In genomic region chr7:923108-924041, GRCh38 we compare ENCODE assay signal across 8 cellular contexts. TPM values are rescaled to one million over a fixed set of nuclear protein-coding genes. Genes with fewer than 3 reads are reported as not detected.
A peak's percentile ranks its signal among the peaks of the same experiment; 100 is the strongest.
DNase-seq lines count a peak whose midpoint lies in the region; ATAC-seq and TF ChIP-seq lines count a peak whose summit lies in the region.

No MANE protein-coding gene starts in this region.

- no peak for TF ChIP-seq CTCF in thoracic aorta (IDR thresholded peaks at IDR 0.05)

- H3K27me3 ChIP-seq in Karpas-422 (ENCODE audit: low read length), result no peaks in the 10 kb centered on the region
- no peaks in the 10 kb centered on the region for H3K27me3 ChIP-seq in effector memory CD4-positive, alpha-beta T cell (replicated peaks; ENCODE audit: control insufficient read depth, insufficient read depth, low read length, poor library complexity, severe bottlenecking)
- H3K27me3 ChIP-seq in thoracic aorta (replicated peaks; ENCODE audit: insufficient read depth), result no peaks in the 10 kb centered on the region

- H3K4me1 ChIP-seq in Karpas-422 (ENCODE audit: low read length) (peaks cover 16% of the 10 kb centered on the region), thoracic aorta (ENCODE audit: control insufficient read depth in 1 of 2, low read depth in 2 of 2) (peaks cover 3 to 14% of the 10 kb centered on the region in 2 donors)
- peaks cover 31% of the 10 kb centered on the region for H3K4me1 ChIP-seq in effector memory CD4-positive, alpha-beta T cell (ENCODE audit: control insufficient read depth, insufficient read depth, low read length, poor library complexity, severe bottlenecking)

- H3K36me3 Mint-ChIP-seq in natural killer cell treated with Interleukin-12 subunit alpha and Interleukin-12 subunit beta and Interleukin-15 and Interleukin-18, amount 100 ng/mL, for 72 hours, result no peaks in the 10 kb centered on the region

- peaks cover 33 to 50% of the 10 kb centered on the region in 2 donors for H3K4me1 Mint-ChIP-seq in natural killer cell treated with Interleukin-12 subunit alpha and Interleukin-12 subunit beta and Interleukin-15 and Interleukin-18, amount 100 ng/mL, for 72 hours (ENCODE audit: low read depth in 2 of 2)

- peaks cover 3% of the 10 kb centered on the region for H3K9me3 Mint-ChIP-seq in natural killer cell treated with Interleukin-12 subunit alpha and Interleukin-12 subunit beta and Interleukin-15 and Interleukin-18, amount 100 ng/mL, for 72 hours

- no peaks in the 10 kb centered on the region for H3K27me3 Mint-ChIP-seq in natural killer cell treated with Interleukin-12 subunit alpha and Interleukin-12 subunit beta and Interleukin-15 and Interleukin-18, amount 100 ng/mL, for 72 hours

- peak overlapping the region; percentile 71; the same call in 1 of the 2 replicates for H2AFZ ChIP-seq in Karpas-422 (ENCODE audit: low read length)

- H3K27ac ChIP-seq in Karpas-422 (ENCODE audit: low read length) (no peak overlapping the region), thoracic aorta (no peak overlapping the region)
- peak overlapping the region; percentile 88 for H3K27ac ChIP-seq in effector memory CD4-positive, alpha-beta T cell (ENCODE audit: insufficient read depth, low read length, poor library complexity, severe bottlenecking)

- peak overlapping the region; percentile 74 to 96 for H3K27ac Mint-ChIP-seq in natural killer cell treated with Interleukin-12 subunit alpha and Interleukin-12 subunit beta and Interleukin-15 and Interleukin-18, amount 100 ng/mL, for 72 hours

- peak overlapping the region; percentile 76 for H3K4me3 Mint-ChIP-seq in natural killer cell treated with Interleukin-12 subunit alpha and Interleukin-12 subunit beta and Interleukin-15 and Interleukin-18, amount 100 ng/mL, for 72 hours

- peak overlapping the region; percentile 39 for H3K4me2 ChIP-seq in Karpas-422 (ENCODE audit: low read depth, low read length, poor library complexity, severe bottlenecking)

- H4K20me1 ChIP-seq in Karpas-422 (ENCODE audit: insufficient read depth, low read depth, low read length), result no peaks in the 10 kb centered on the region

- H3K4me3 ChIP-seq in GM08714 (ENCODE audit: low read length) (peak overlapping the region; percentile 45; the same call in 1 of the 2 replicates), Karpas-422 (ENCODE audit: low read length) (no peak overlapping the region; the same call in 1 of the 2 replicates), thoracic aorta (peak overlapping the region; percentile 41)
- peak overlapping the region; percentile 75 for H3K4me3 ChIP-seq in effector memory CD4-positive, alpha-beta T cell (ENCODE audit: insufficient read depth, low read depth, low read length, poor library complexity, severe bottlenecking)

- no peaks in the 10 kb centered on the region for H3K9me3 ChIP-seq in Karpas-422 (ENCODE audit: low read length)
- H3K9me3 ChIP-seq in effector memory CD4-positive, alpha-beta T cell (ENCODE audit: control insufficient read depth, low read length), result no peaks in the 10 kb centered on the region
- no peaks in the 10 kb centered on the region for H3K9me3 ChIP-seq in thoracic aorta

- H3K36me3 ChIP-seq in Karpas-422 (ENCODE audit: insufficient read depth, low read length), result no peaks in the 10 kb centered on the region
- H3K36me3 ChIP-seq in effector memory CD4-positive, alpha-beta T cell (ENCODE audit: control insufficient read depth, insufficient read depth, low read length), result no peaks in the 10 kb centered on the region
- H3K36me3 ChIP-seq in thoracic aorta, result no peaks in the 10 kb centered on the region

- ATAC-seq in GM21576 (IDR thresholded peaks at IDR 0.05; ENCODE audit: unreplicated experiment) (peak; percentile 74), thoracic aorta (ENCODE audit: insufficient number of reproducible peaks, low FRiP score, low read depth) (no peak)
- peak; percentile 86 to 87 for ATAC-seq in natural killer cell treated with Interleukin-12 subunit alpha and Interleukin-12 subunit beta and Interleukin-15 and Interleukin-18, amount 100 ng/mL, for 72 hours

- H3K9me2 ChIP-seq in Karpas-422 (replicated peaks; ENCODE audit: insufficient read depth, low read length), result no peaks in the 10 kb centered on the region

- DNase-seq in Karpas-422 (peak; percentile 77), thoracic aorta (ENCODE audit: low spot score) (no peak), NCI-H524 (lab: John Stamatoyannopoulos, UW) (no peak)
- peak; percentile 96 for DNase-seq in activated CD4-positive, alpha-beta T cell treated with anti-CD3 and anti-CD28 coated beads for 48 hours
- DNase-seq in effector memory CD4-positive, alpha-beta T cell, result peak; percentile 83 to 90 (median 88)
- DNase-seq in natural killer cell treated with Interleukin-12 subunit alpha and Interleukin-12 subunit beta and Interleukin-15 and Interleukin-18, amount 100 ng/mL, for 72 hours (ENCODE audit: low spot score), result peak; percentile 98

- no peaks in the 10 kb centered on the region for H3K79me2 ChIP-seq in Karpas-422 (ENCODE audit: low read length)

- peak overlapping the region; percentile 5; the same call in 1 of the 2 replicates for H3K9ac ChIP-seq in Karpas-422 (ENCODE audit: low read length)

RNA-seq across cellular contexts. Expression of gene ADAP1, which starts 31.1 kb away (rescaled TPM):
- not detected in 2 replicates for total RNA-seq in Karpas-422 (2014; rRNA removed; shearing (Covaris generic); ENCODE audit: low replicate concordance)
- 100 to 1,000 TPM in 1 of 2 donors, 10 to 100 TPM in 1; 70.6 to 161 TPM for total RNA-seq in natural killer cell treated with Interleukin-12 subunit alpha and Interleukin-12 subunit beta and Interleukin-15 and Interleukin-18, amount 100 ng/mL, for 72 hours
- total RNA-seq in thoracic aorta, result 10 to 100 TPM; 24.5 to 24.6 TPM

RNA-seq across cellular contexts. Expression of gene GET4, which starts 47.0 kb away (rescaled TPM):
- total RNA-seq in Karpas-422 (2014; rRNA removed; shearing (Covaris generic); ENCODE audit: low replicate concordance), result 16.2 and 33.3 TPM in 2 replicates
- total RNA-seq in natural killer cell treated with Interleukin-12 subunit alpha and Interleukin-12 subunit beta and Interleukin-15 and Interleukin-18, amount 100 ng/mL, for 72 hours, result 10 to 100 TPM; 42.8 to 44.5 TPM
- 10 to 100 TPM; 26.9 to 28.4 TPM for total RNA-seq in thoracic aorta

RNA-seq across cellular contexts. Expression of gene COX19, which starts 52.0 kb away (rescaled TPM):
- total RNA-seq in Karpas-422 (2014; rRNA removed; shearing (Covaris generic); ENCODE audit: low replicate concordance), result 14.5 and 20.5 TPM in 2 replicates
- total RNA-seq in natural killer cell treated with Interleukin-12 subunit alpha and Interleukin-12 subunit beta and Interleukin-15 and Interleukin-18, amount 100 ng/mL, for 72 hours, result 10 to 100 TPM; 17.2 to 19.9 TPM
- 10 to 100 TPM in 1 of 2 donors, 1 to 10 TPM in 1; 7.2 to 18.1 TPM for total RNA-seq in thoracic aorta

RNA-seq across cellular contexts. Expression of gene CYP2W1, which starts 59.6 kb away (rescaled TPM):
- total RNA-seq in Karpas-422 (2014; rRNA removed; shearing (Covaris generic); ENCODE audit: low replicate concordance), result not detected in 2 replicates
- total RNA-seq in natural killer cell treated with Interleukin-12 subunit alpha and Interleukin-12 subunit beta and Interleukin-15 and Interleukin-18, amount 100 ng/mL, for 72 hours, result not detected
- not detected for total RNA-seq in thoracic aorta

Comparison
In these comparisons a context has a peak if more than half of its experiments do, and no peak if none do; other contexts are left out.
1. DNase-seq: peak in Karpas-422 (single experiment), activated CD4-positive, alpha-beta T cell treated with anti-CD3 and anti-CD28 coated beads for 48 hours (single experiment), effector memory CD4-positive, alpha-beta T cell (3 of 3) and natural killer cell treated with Interleukin-12 subunit alpha and Interleukin-12 subunit beta and Interleukin-15 and Interleukin-18, amount 100 ng/mL, for 72 hours (single experiment); none in thoracic aorta (single experiment) and NCI-H524 (0 of 2).
2. RNA of gene ADAP1, which starts 31.1 kb away (total RNA-seq): 70.6 to 161 TPM in natural killer cell treated with Interleukin-12 subunit alpha and Interleukin-12 subunit beta and Interleukin-15 and Interleukin-18, amount 100 ng/mL, for 72 hours and 24.5 to 24.6 TPM in thoracic aorta; not detected in Karpas-422; every median in the first group is over 10 times any median in the second.